Comparison of ENCODE assay signal across 10 cellular contexts in the genomic region with DNA sequence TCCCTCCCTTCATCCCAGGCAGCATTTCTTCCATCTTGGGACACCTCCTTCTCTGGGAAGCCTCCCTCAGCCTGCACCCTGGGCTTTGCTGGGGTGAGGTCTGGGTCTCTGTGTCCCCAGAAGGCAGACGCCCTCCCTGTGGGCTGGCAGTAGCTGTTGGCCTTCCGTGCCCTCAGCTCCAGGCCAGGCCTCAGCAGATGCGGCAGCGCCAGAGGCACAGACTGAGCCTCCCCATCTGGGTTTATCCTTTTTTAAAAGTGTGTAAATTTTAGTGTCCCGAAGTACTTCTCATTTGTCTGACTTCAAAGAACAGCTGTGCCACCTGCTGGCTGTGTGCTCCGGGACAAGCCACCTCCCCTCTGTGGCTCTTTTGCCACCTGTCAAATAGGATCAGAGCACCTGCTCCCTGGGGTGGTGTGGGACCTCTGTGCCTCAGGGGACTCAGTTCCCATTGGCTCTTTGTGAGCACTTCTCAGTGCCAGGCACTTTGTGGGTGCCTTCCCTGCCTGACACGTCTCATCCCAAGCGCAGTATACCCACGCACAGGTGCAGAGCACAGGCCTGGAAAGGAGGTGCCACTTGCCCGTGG. TPM values are rescaled to one million over a fixed set of nuclear protein-coding genes. Genes with fewer than 3 reads are reported as not detected.
A peak's percentile ranks its signal among the peaks of the same experiment; 100 is the strongest.
DNase-seq lines count a peak whose midpoint lies in the region; ATAC-seq and TF ChIP-seq lines count a peak whose summit lies in the region.
"Had no signal": no experiment of that assay in that cellular context is flagged by ENCODE, and none has a peak within 500 bp of the region (broad histone marks: within the 10 kb centered on the region; RNA-seq: fewer than 3 reads in every experiment).

No MANE protein-coding gene starts in this region.

- H3K79me1 ChIP-seq in mesenchymal stem cell (replicated peaks; ENCODE audit: low read length, poor library complexity, severe bottlenecking) = no peaks in the 10 kb centered on the region

- TF ChIP-seq CTCF in Peyer's patch (IDR thresholded peaks at IDR 0.05) = peak in 5 of 6 experiments; percentile 10 to 29 (median 19)
- TF ChIP-seq CTCF in testis (IDR thresholded peaks at IDR 0.05) = no peak

- H3K4ac ChIP-seq in mesenchymal stem cell (ENCODE audit: low read depth in 1 of 2, low read length in 2 of 2) = no peak overlapping the region

- H4K91ac ChIP-seq in mesenchymal stem cell (ENCODE audit: low read length) = peak overlapping the region; percentile 55

- intact Hi-C loops in testis (cut with DNase I; ENCODE audit: low total_unique reads) = loop anchor here (10.0 kb wide), 2 partner anchors 79 to 189 kb away; no protein-coding TSS in a partner anchor

- no peak overlapping the region for H3K23ac ChIP-seq in mesenchymal stem cell (ENCODE audit: low read length in 2 of 2)

- 87% methylated on average over 10 of the region's 10 CpGs for WGBS in mesenchymal stem cell
- 75 to 77% methylated on average over 10 of the region's 10 CpGs for WGBS in testis, 2 donors

- TF ChIP-seq POLR2A in Peyer's patch (IDR thresholded peaks at IDR 0.05) (no peak), testis (IDR thresholded peaks at IDR 0.05) (no peak)

- no peak overlapping the region for H4K8ac ChIP-seq in mesenchymal stem cell (ENCODE audit: low read length)

- H3K4me3 ChIP-seq in Peyer's patch (no peak overlapping the region), mesenchymal stem cell (ENCODE audit: insufficient read depth in 1 of 2, low read depth in 1 of 2, low read length in 2 of 2) (no peak overlapping the region), testis (no peak overlapping the region)
- no peak overlapping the region for H3K4me3 ChIP-seq in effector memory CD4-positive, alpha-beta T cell (ENCODE audit: insufficient read depth, low read depth, low read length, poor library complexity, severe bottlenecking)

- H2BK12ac ChIP-seq in mesenchymal stem cell (ENCODE audit: low read length in 2 of 2) = peak overlapping the region in 1 of 2 experiments; percentile 66

- no peak overlapping the region for H2AFZ ChIP-seq in mesenchymal stem cell (ENCODE audit: low read depth, low read length)

- DNase-seq in NCI-H1417 (lab: John Stamatoyannopoulos, UW) (peak; percentile 16 to 65 (median 17)), NCI-H1417 treated with DMSO at 0.1 percent for 48 hours (lab: John Stamatoyannopoulos, UW) (no peak), LHCN-M2 (ENCODE audit: low read depth) (peak; percentile 49), Peyer's patch (peak in 2 of 3 donors; percentile 58 to 81), mesenchymal stem cell (no peak), testis (no peak)
- DNase-seq in effector memory CD4-positive, alpha-beta T cell = no peak

- H3K27ac ChIP-seq in Peyer's patch (peak overlapping the region in 1 of 4 donors; percentile 17), mesenchymal stem cell (ENCODE audit: low read length, poor library complexity, severe bottlenecking) (no peak overlapping the region), testis (no peak overlapping the region)
- no peak overlapping the region for H3K27ac ChIP-seq in effector memory CD4-positive, alpha-beta T cell (ENCODE audit: insufficient read depth, low read length, poor library complexity, severe bottlenecking)

- no peak overlapping the region for H3K18ac ChIP-seq in mesenchymal stem cell (ENCODE audit: low read depth in 1 of 2, low read length in 2 of 2)

- H3K36me3 ChIP-seq in Peyer's patch = no peaks in the 10 kb centered on the region
- H3K36me3 ChIP-seq in mesenchymal stem cell (ENCODE audit: control insufficient read depth in 1 of 2, insufficient read depth in 2 of 2, low read depth in 1 of 2, low read length in 2 of 2) = no peaks in the 10 kb centered on the region
- H3K36me3 ChIP-seq in testis (ENCODE audit: low read depth, missing control alignments) = no peaks in the 10 kb centered on the region
- H3K36me3 ChIP-seq in effector memory CD4-positive, alpha-beta T cell (ENCODE audit: control insufficient read depth, insufficient read depth, low read length) = no peaks in the 10 kb centered on the region

- no peak overlapping the region for H2BK15ac ChIP-seq in mesenchymal stem cell (ENCODE audit: low read depth, poor library complexity, severe bottlenecking)

- no peak overlapping the region for H3K9ac ChIP-seq in mesenchymal stem cell (ENCODE audit: low read length)

- H3K4me1 ChIP-seq in Peyer's patch (peaks cover 6 to 43% (median 14%) of the 10 kb centered on the region in 4 donors), mesenchymal stem cell (ENCODE audit: control insufficient read depth, insufficient read depth, low read depth, low read length) (peaks cover 37% of the 10 kb centered on the region), testis (peaks cover 22% of the 10 kb centered on the region)
- peaks cover 9% of the 10 kb centered on the region for H3K4me1 ChIP-seq in effector memory CD4-positive, alpha-beta T cell (ENCODE audit: control insufficient read depth, insufficient read depth, low read length, poor library complexity, severe bottlenecking)

- no peak overlapping the region for H2BK5ac ChIP-seq in mesenchymal stem cell (ENCODE audit: low read depth, low read length, poor library complexity, severe bottlenecking)

- H2AK5ac ChIP-seq in mesenchymal stem cell (ENCODE audit: low read length, severe bottlenecking) = no peak overlapping the region

- H3K9me3 ChIP-seq in Peyer's patch (no peaks in the 10 kb centered on the region), mesenchymal stem cell (ENCODE audit: control insufficient read depth, low read length) (no peaks in the 10 kb centered on the region), testis (no peaks in the 10 kb centered on the region)
- H3K9me3 ChIP-seq in effector memory CD4-positive, alpha-beta T cell (ENCODE audit: control insufficient read depth, low read length) = no peaks in the 10 kb centered on the region

- H2BK120ac ChIP-seq in mesenchymal stem cell (ENCODE audit: low read depth, low read length) = no peak overlapping the region

- peak overlapping the region in 1 of 2 experiments; percentile 26 for H3K14ac ChIP-seq in mesenchymal stem cell (ENCODE audit: low read length in 2 of 2)

- no peak overlapping the region for H3K4me2 ChIP-seq in mesenchymal stem cell (ENCODE audit: low read length, poor library complexity, severe bottlenecking)

- ATAC-seq in HG02642 (IDR thresholded peaks at IDR 0.05; ENCODE audit: poor library complexity, unreplicated experiment) = no peak

- H3K27me3 ChIP-seq in Peyer's patch (no peaks in the 10 kb centered on the region), mesenchymal stem cell (ENCODE audit: control insufficient read depth in 1 of 2, insufficient read depth in 1 of 2, low read length in 2 of 2) (peaks cover 0 to 32% of the 10 kb centered on the region in 2 experiments), testis (no peaks in the 10 kb centered on the region)
- H3K27me3 ChIP-seq in effector memory CD4-positive, alpha-beta T cell (replicated peaks; ENCODE audit: control insufficient read depth, insufficient read depth, low read length, poor library complexity, severe bottlenecking) = peaks cover 26% of the 10 kb centered on the region

RNA-seq across cellular contexts. Expression of a gene that starts 11.1 kb away (rescaled TPM):
- 0.40 and 1.3 TPM in 2 replicates for total RNA-seq in LHCN-M2 (2014; rRNA removed)
- polyA plus RNA-seq in LHCN-M2 (2012) = 0.19 TPM
- 10 to 100 TPM; 20.6 to 69.5 (median 34.1) TPM for total RNA-seq in Peyer's patch
- not detected for polyA plus RNA-seq in mesenchymal stem cell (2013, experiment 1 of 2)
- polyA plus RNA-seq in mesenchymal stem cell (2013, experiment 2 of 2) = 0.05 TPM
- 1 to 10 TPM; 1.0 to 2.4 TPM for total RNA-seq in testis
- polyA plus RNA-seq in testis (ENCODE audit: insufficient read depth, low read depth, low replicate concordance) = 2.4 TPM
- total RNA-seq: M059J, temporal lobe had no signal

RNA-seq across cellular contexts. Expression of a gene that starts 17.6 kb away (rescaled TPM):
- 9.4 and 21.0 TPM in 2 replicates for total RNA-seq in LHCN-M2 (2014; rRNA removed)
- 5.3 TPM for polyA plus RNA-seq in LHCN-M2 (2012)
- total RNA-seq in Peyer's patch = 10 to 100 TPM; 10.5 to 94.9 (median 31.1) TPM
- polyA plus RNA-seq in mesenchymal stem cell (2013, experiment 1 of 2) = 29.2 TPM
- 27.7 TPM for polyA plus RNA-seq in mesenchymal stem cell (2013, experiment 2 of 2)
- total RNA-seq in testis = 10 to 100 TPM; 44.9 to 51.8 TPM
- 92.8 TPM for polyA plus RNA-seq in testis (ENCODE audit: insufficient read depth, low read depth, low replicate concordance)

RNA-seq across cellular contexts. Expression of a gene that starts 21.7 kb away (rescaled TPM):
- total RNA-seq in LHCN-M2 (2014; rRNA removed) = not detected in 2 replicates
- polyA plus RNA-seq in LHCN-M2 (2012) = not detected
- not detected for total RNA-seq in Peyer's patch
- polyA plus RNA-seq in mesenchymal stem cell (2013, experiment 1 of 2) = not detected
- polyA plus RNA-seq in mesenchymal stem cell (2013, experiment 2 of 2) = not detected
- total RNA-seq in testis = 1 to 10 TPM; 1.9 to 5.6 TPM
- 3.9 TPM for polyA plus RNA-seq in testis (ENCODE audit: insufficient read depth, low read depth, low replicate concordance)
- total RNA-seq: M059J, temporal lobe had no signal

RNA-seq across cellular contexts. Expression of a gene that starts 48.3 kb away (rescaled TPM):
- total RNA-seq in LHCN-M2 (2014; rRNA removed) = 56.6 and 59.5 TPM in 2 replicates
- polyA plus RNA-seq in LHCN-M2 (2012) = 50.1 TPM
- total RNA-seq in Peyer's patch = 100 to 1,000 TPM; 145 to 255 (median 197) TPM
- polyA plus RNA-seq in mesenchymal stem cell (2013, experiment 1 of 2) = 64.0 TPM
- polyA plus RNA-seq in mesenchymal stem cell (2013, experiment 2 of 2) = 61.5 TPM
- 100 to 1,000 TPM; 201 to 216 TPM for total RNA-seq in testis
- polyA plus RNA-seq in testis (ENCODE audit: insufficient read depth, low read depth, low replicate concordance) = 90.3 TPM

Comparison
In these comparisons a context has a peak if more than half of its experiments do, and no peak if none do; other contexts are left out.
1. DNase-seq: peak in NCI-H1417 (3 of 3), LHCN-M2 (single experiment) and Peyer's patch (2 of 3); none in NCI-H1417 treated with DMSO at 0.1 percent for 48 hours (single experiment), mesenchymal stem cell (single experiment), testis (single experiment) and effector memory CD4-positive, alpha-beta T cell (0 of 3).
2. CTCF ChIP-seq: peak in Peyer's patch (5 of 6); none in testis (0 of 3).